21 cellular contexts compared by ENCODE assay signal in genomic region chr7:112069879-112070321, GRCh38.
DNase-seq lines count a peak whose midpoint lies in the region; ATAC-seq and TF ChIP-seq lines count a peak whose summit lies in the region.
"Had no signal": no experiment of that assay in that cellular context is flagged by ENCODE, and none has a peak within 500 bp of the region (broad histone marks: within the 10 kb centered on the region; RNA-seq: fewer than 3 reads in every experiment).

No MANE protein-coding gene starts in this region.

- H3K36me3 ChIP-seq in heart left ventricle = no peaks in the 10 kb centered on the region
- H3K36me3 ChIP-seq: neutrophil had no signal

- H3K9me3 ChIP-seq in heart left ventricle = peaks cover 0 to 16% (median 0%) of the 10 kb centered on the region in 12 donors
- H3K9me3 ChIP-seq: neutrophil had no signal

- DNase-seq in AG10803 (ENCODE audit: low read depth) (peak; percentile 5), LHCN-M2 (ENCODE audit: low read depth) (peak; percentile 37), astrocyte of the spinal cord (ENCODE audit: low read depth, low spot score) (peak; percentile 17), iris pigment epithelial cell (ENCODE audit: low read depth) (peak; percentile 56), SHP77 treated with DMSO at 0.1 percent for 48 hours (lab: John Stamatoyannopoulos, UW) (no peak), heart left ventricle (no peak)
- no peak for DNase-seq in stimulated activated naive CD4-positive, alpha-beta T cell treated with Interleukin-2 at 50 U/mL for 16 hours (lab: John Stamatoyannopoulos, UW)
- no peak for DNase-seq in central memory CD4-positive, alpha-beta T cell
- DNase-seq: ACHN; activated CD8-positive, alpha-beta T cell treated with anti-CD3 and anti-CD28 coated beads, Interleukin-2, amount 10 ng/mL, durations not matched to agents 7 days and 5 days; activated naive CD4-positive, alpha-beta T cell treated with anti-CD3 and anti-CD28 coated beads, Interleukin-2, amount 50 U/mL, for 16 hours; activated T-cell treated with anti-CD3 and anti-CD28 coated beads, Interleukin-2, amount 50 U/mL, for 4 hours; NCI-H1105; NCI-H2107; NCI-H526; stimulated activated CD4-positive, alpha-beta T cell treated with anti-CD3 and anti-CD28 coated beads, Interleukin-12 subunit alpha, Interleukin-12 subunit beta, amount 100 ng/mL, for 4 hours; stimulated activated CD8-positive, alpha-beta memory T cell treated with anti-CD3 and anti-CD28 coated beads, Interleukin-4, amount 100 ng/mL, for 48 hours had no signal

- 74 to 84% (median 79%) methylated on average over 3 of the region's 3 CpGs for WGBS in heart left ventricle, 4 donors

- no peak for TF ChIP-seq POLR2A in heart left ventricle (IDR thresholded peaks at IDR 0.05)

- no peak for TF ChIP-seq CTCF in AG10803 (conservative IDR thresholded peaks at IDR 0.05; ENCODE audit: low read length)
- TF ChIP-seq CTCF in astrocyte of the spinal cord (IDR thresholded peaks at IDR 0.05; ENCODE audit: low read depth, low read length) = no peak
- no peak for TF ChIP-seq CTCF in heart left ventricle (IDR thresholded peaks at IDR 0.05)

- ATAC-seq in heart left ventricle = no peak
- ATAC-seq: activated CD4-positive, CD25-positive, alpha-beta regulatory T cell treated with anti-CD3 and anti-CD28 coated beads, Interleukin-2, amount 50 U/mL, for 24 hours; activated CD8-positive, alpha-beta T cell treated with anti-CD3 and anti-CD28 coated beads, Interleukin-2, amount 10 ng/mL, durations not matched to agents 7 days and 5 days; activated T-cell treated with anti-CD3 and anti-CD28 coated beads, Interleukin-2, amount 50 U/mL, for 4 hours; GM12878 had no signal

- no peaks in the 10 kb centered on the region for H3K27me3 ChIP-seq in heart left ventricle
- H3K27me3 ChIP-seq: neutrophil had no signal

- intact Hi-C loops in heart left ventricle (cut with DNase I) = loop anchor here in 2 of 10 donors (10.0 kb wide), 1 partner anchor 135 kb away; the partner anchor contains the start of genes DOCK4 (in 2 of the 2) and ZNF277 (in 2 of the 2)

- in situ Hi-C loops in astrocyte of the spinal cord (cut with HindIII; ENCODE audit: low sequenced_read_pairs) = no loop called here

- H3K27ac ChIP-seq in heart left ventricle = peak overlapping the region in 1 of 12 donors; percentile 57
- H3K27ac ChIP-seq: coronary artery, neutrophil had no signal

- H3K4me1 ChIP-seq in heart left ventricle = peaks cover 0 to 53% (median 21%) of the 10 kb centered on the region in 12 donors

- H3K4me3 ChIP-seq in AG10803 (ENCODE audit: low read length) (no peak overlapping the region), astrocyte of the spinal cord (ENCODE audit: low read depth, low read length) (no peak overlapping the region), heart left ventricle (no peak overlapping the region)
- H3K4me3 ChIP-seq: coronary artery, GM12878 had no signal

Comparison
In these comparisons a context has a peak if more than half of its experiments do, and no peak if none do; other contexts are left out.
1. DNase-seq: peak in AG10803 (single experiment), LHCN-M2 (single experiment), astrocyte of the spinal cord (single experiment) and iris pigment epithelial cell (single experiment); none in SHP77 treated with DMSO at 0.1 percent for 48 hours (single experiment), stimulated activated naive CD4-positive, alpha-beta T cell treated with Interleukin-2 at 50 U/mL for 16 hours (single experiment), central memory CD4-positive, alpha-beta T cell (single experiment) and heart left ventricle (0 of 5).